8 cellular contexts compared by ENCODE assay signal in genomic region chr17:58249270-58250133, GRCh38. TPM values are rescaled to one million over a fixed set of nuclear protein-coding genes. Genes with fewer than 3 reads are reported as not detected.
DNase-seq lines count a peak whose midpoint lies in the region; ATAC-seq lines count a peak whose summit lies in the region.

No MANE protein-coding gene starts in this region.

- DNase-seq in EH (ENCODE audit: low read depth): peak; percentile 61
- DNase-seq in NCI-H510A treated with DMSO at 0.1 percent for 48 hours (lab: John Stamatoyannopoulos, UW): peak; percentile 74
- peak; percentile 48 to 62 for DNase-seq in activated CD8-positive, alpha-beta memory T cell treated with anti-CD3 and anti-CD28 coated beads for 4 hours (ENCODE audit: low read depth in 2 of 2)
- peak; percentile 55 for DNase-seq in stimulated activated CD8-positive, alpha-beta memory T cell treated with anti-CD3 and anti-CD28 coated beads, Interleukin-15, amount 100 ng/mL, for 1 hour (ENCODE audit: low read depth)
- no peak for DNase-seq in RKO (ENCODE audit: low spot score)

- peak; percentile 58 for ATAC-seq in HG03039 (IDR thresholded peaks at IDR 0.05; ENCODE audit: unreplicated experiment)

- H3K4me1 ChIP-seq in endocrine pancreas (ENCODE audit: control insufficient read depth, insufficient read depth, low read length): no peaks in the 10 kb centered on the region
- peaks cover 15% of the 10 kb centered on the region for H3K4me1 ChIP-seq in mesodermal cell (ENCODE audit: control insufficient read depth, insufficient read depth, low read length, poor library complexity, severe bottlenecking)

- 11 to 16% methylated on average over 41 to 43 of the region's 57 CpGs for WGBS in mesodermal cell (ENCODE audit: insufficient coverage in 2 of 2), 2 experiments

- no peak overlapping the region for H3K4me3 ChIP-seq in endocrine pancreas (ENCODE audit: control insufficient read depth, insufficient read depth, low read length)
- peak overlapping the region; percentile 26 for H3K4me3 ChIP-seq in mesodermal cell (ENCODE audit: extremely low read depth, insufficient read depth, low read length, poor library complexity, severe bottlenecking)

- H3K36me3 ChIP-seq in endocrine pancreas (ENCODE audit: control insufficient read depth, insufficient read depth, low read length) (no peaks in the 10 kb centered on the region), mesodermal cell (ENCODE audit: control insufficient read depth, insufficient read depth, low read length) (no peaks in the 10 kb centered on the region)

- H3K27me3 ChIP-seq in endocrine pancreas (ENCODE audit: control insufficient read depth, insufficient read depth, low read length): no peaks in the 10 kb centered on the region

- peak overlapping the region; percentile 34 for H3K9ac ChIP-seq in endocrine pancreas (ENCODE audit: control insufficient read depth, insufficient read depth, low read length)

- H3K9me3 ChIP-seq in endocrine pancreas (ENCODE audit: control insufficient read depth, low read length) (no peaks in the 10 kb centered on the region), mesodermal cell (ENCODE audit: control insufficient read depth, low read length) (no peaks in the 10 kb centered on the region)

- no peak overlapping the region for H3K27ac ChIP-seq in mesodermal cell (ENCODE audit: low read depth, low read length, severe bottlenecking)

RNA-seq across cellular contexts. Expression of gene LPO, which starts 11.1 kb away (rescaled TPM):
- not detected for polyA plus RNA-seq in mesodermal cell (2013, experiment 1 of 2)
- not detected for polyA plus RNA-seq in mesodermal cell (2013, experiment 2 of 2)

RNA-seq across cellular contexts. Expression of gene MKS1, which starts 30.4 kb away (rescaled TPM):
- polyA plus RNA-seq in mesodermal cell (2013, experiment 1 of 2): 22.7 TPM
- polyA plus RNA-seq in mesodermal cell (2013, experiment 2 of 2): 20.5 TPM

RNA-seq across cellular contexts. Expression of gene MPO, which starts 31.2 kb away (rescaled TPM):
- polyA plus RNA-seq in mesodermal cell (2013, experiment 1 of 2): not detected
- not detected for polyA plus RNA-seq in mesodermal cell (2013, experiment 2 of 2)

RNA-seq across cellular contexts. Expression of gene EPX, which starts 57.0 kb away (rescaled TPM):
- not detected for polyA plus RNA-seq in mesodermal cell (2013, experiment 1 of 2)
- not detected for polyA plus RNA-seq in mesodermal cell (2013, experiment 2 of 2)
